ENCODE assay signal across 1 cellular context in the genomic region with DNA sequence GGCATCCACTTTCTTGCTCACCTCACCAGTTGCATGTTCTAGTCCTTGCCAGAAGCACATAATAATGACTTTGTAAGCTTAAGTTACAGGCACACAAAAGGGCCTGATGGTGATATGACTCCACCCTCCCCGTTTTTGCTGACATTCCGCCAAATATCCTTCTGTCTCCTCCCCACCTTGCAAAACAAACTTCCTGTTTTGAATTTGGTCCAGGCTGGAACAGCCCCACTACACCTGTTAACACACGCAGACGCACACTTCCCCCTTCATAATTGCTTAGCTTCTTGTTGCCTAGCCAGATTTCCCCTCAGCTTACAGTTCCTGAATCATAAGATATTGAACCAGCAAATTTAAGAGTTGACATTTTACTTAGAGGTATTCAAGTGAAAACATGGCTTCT.
TF ChIP-seq lines count a peak whose summit lies in the region.

A gene with protein sequence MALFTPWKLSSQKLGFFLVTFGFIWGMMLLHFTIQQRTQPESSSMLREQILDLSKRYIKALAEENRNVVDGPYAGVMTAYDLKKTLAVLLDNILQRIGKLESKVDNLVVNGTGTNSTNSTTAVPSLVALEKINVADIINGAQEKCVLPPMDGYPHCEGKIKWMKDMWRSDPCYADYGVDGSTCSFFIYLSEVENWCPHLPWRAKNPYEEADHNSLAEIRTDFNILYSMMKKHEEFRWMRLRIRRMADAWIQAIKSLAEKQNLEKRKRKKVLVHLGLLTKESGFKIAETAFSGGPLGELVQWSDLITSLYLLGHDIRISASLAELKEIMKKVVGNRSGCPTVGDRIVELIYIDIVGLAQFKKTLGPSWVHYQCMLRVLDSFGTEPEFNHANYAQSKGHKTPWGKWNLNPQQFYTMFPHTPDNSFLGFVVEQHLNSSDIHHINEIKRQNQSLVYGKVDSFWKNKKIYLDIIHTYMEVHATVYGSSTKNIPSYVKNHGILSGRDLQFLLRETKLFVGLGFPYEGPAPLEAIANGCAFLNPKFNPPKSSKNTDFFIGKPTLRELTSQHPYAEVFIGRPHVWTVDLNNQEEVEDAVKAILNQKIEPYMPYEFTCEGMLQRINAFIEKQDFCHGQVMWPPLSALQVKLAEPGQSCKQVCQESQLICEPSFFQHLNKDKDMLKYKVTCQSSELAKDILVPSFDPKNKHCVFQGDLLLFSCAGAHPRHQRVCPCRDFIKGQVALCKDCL (plus strand): TSS at position 269 of the 400 bp plus-strand sequence. CDS start 332 bp downstream, outside the sequence.

TF ChIP-seq in K562, 482 proteins besides CTCF, POLR2A, EP300 and RAD21 (continued from another document):
- TF ChIP-seq, protein P1, sequence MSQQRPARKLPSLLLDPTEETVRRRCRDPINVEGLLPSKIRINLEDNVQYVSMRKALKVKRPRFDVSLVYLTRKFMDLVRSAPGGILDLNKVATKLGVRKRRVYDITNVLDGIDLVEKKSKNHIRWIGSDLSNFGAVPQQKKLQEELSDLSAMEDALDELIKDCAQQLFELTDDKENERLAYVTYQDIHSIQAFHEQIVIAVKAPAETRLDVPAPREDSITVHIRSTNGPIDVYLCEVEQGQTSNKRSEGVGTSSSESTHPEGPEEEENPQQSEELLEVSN (IDR thresholded peaks at IDR 0.05; ENCODE audit: borderline replicate concordance in 1 of 2, extremely low read depth in 1 of 2, insufficient read depth in 1 of 2, insufficient read length in 1 of 2, low read depth in 1 of 2, low read length in 1 of 2, poor library complexity in 1 of 2, severe bottlenecking in 1 of 2): no peak
TF ChIP-seq in K562: peak in this region for 1.
